Comparison of ENCODE assay signal across 1 cellular context in genomic region chr11:121615506-121615905, GRCh38.
TF ChIP-seq lines count a peak whose summit lies in the region.

No MANE protein-coding gene starts in this region.

TF ChIP-seq in SK-N-SH, 30 proteins besides CTCF, POLR2A, EP300 and RAD21 (continued from another document):
- no peak for TF ChIP-seq ZBTB33 (IDR thresholded peaks at IDR 0.05; ENCODE audit: borderline replicate concordance, low read depth)
- TF ChIP-seq YY1 (IDR thresholded peaks at IDR 0.05; ENCODE audit: low read depth), result no peak
- TF ChIP-seq FOXM1 (IDR thresholded peaks at IDR 0.05; ENCODE audit: low read depth), result no peak
- TF ChIP-seq IRF3 (IDR thresholded peaks at IDR 0.05; ENCODE audit: low read depth, low read length), result no peak
- TF ChIP-seq FOSL2 (IDR thresholded peaks at IDR 0.05; ENCODE audit: borderline replicate concordance, low read depth), result peak; percentile 62; the same call in 1 of the 2 replicates
TF ChIP-seq in SK-N-SH: peak in this region for 1.
